ENCODE assay signal across 9 cellular contexts in genomic region chr2:216499641-216500218, GRCh38. TPM values are rescaled to one million over a fixed set of nuclear protein-coding genes. Genes with fewer than 3 reads are reported as not detected.
DNase-seq lines count a peak whose midpoint lies in the region; ATAC-seq, FAIRE-seq and TF ChIP-seq lines count a peak whose summit lies in the region.
"Had no signal": no experiment of that assay in that cellular context is flagged by ENCODE, and none has a peak within 500 bp of the region (broad histone marks: within the 10 kb centered on the region; RNA-seq: fewer than 3 reads in every experiment).

No MANE protein-coding gene starts in this region.

- H3K27ac ChIP-seq in HepG2 (ENCODE audit: extremely low read length, insufficient read depth, low read length) (peak overlapping the region; percentile 89), tibial nerve (peak overlapping the region in 3 of 4 donors; percentile 80 to 89 (median 86))

- TF ChIP-seq CTCF in HepG2 (CRISPR knock-in tag; IDR thresholded peaks at IDR 0.05): no peak
- no peak for TF ChIP-seq CTCF in tibial nerve (IDR thresholded peaks at IDR 0.05)

- no peaks in the 10 kb centered on the region for H3K27me3 Mint-ChIP-seq in activated T-cell treated with anti-CD3 and anti-CD28 coated beads, Interleukin-2, amount 50 U/mL, for 72 hours (ENCODE audit: low read depth)
- H3K27me3 Mint-ChIP-seq in activated naive CD8-positive, alpha-beta T cell treated with anti-CD3 and anti-CD28 coated beads, Interleukin-2, amount 10 ng/mL, durations not matched to agents 7 days and 5 days: no peaks in the 10 kb centered on the region

- CTCF ChIA-PET in HepG2 (lab: Yijun Ruan, JAX; ENCODE audit: low intra/inter-chr PET ratio, low total read pairs): no interaction called here

- BruUV-seq in HepG2 (replicated peaks; lab: Mats Ljungman, UMichigan): no TSS peak

- no peak for TF ChIP-seq RAD21 in HepG2 (CRISPR knock-in tag; IDR thresholded peaks at IDR 0.05)

- DNase-seq in activated T-cell treated with anti-CD3 and anti-CD28 coated beads, Interleukin-2, amount 50 U/mL, for 72 hours: no peak
- DNase-seq in activated T-cell treated with anti-CD3 and anti-CD28 coated beads for 4 hours (no peak), HepG2 (ENCODE audit: low spot score) (no peak), tibial nerve (ENCODE audit: low spot score in 2 of 2) (no peak), NCI-H510A treated with DMSO at 0.1 percent for 48 hours (lab: John Stamatoyannopoulos, UW) (no peak), H4 (ENCODE audit: low spot score) (no peak), NCI-H128 (lab: John Stamatoyannopoulos, UW; ENCODE audit: unreplicated experiment) (no peak)
- DNase-seq in activated naive CD8-positive, alpha-beta T cell treated with anti-CD3 and anti-CD28 coated beads, Interleukin-2, amount 10 ng/mL, durations not matched to agents 7 days and 5 days: no peak

- H3K9me3 Mint-ChIP-seq in activated T-cell treated with anti-CD3 and anti-CD28 coated beads, Interleukin-2, amount 50 U/mL, for 72 hours: no peaks in the 10 kb centered on the region
- H3K9me3 Mint-ChIP-seq in activated naive CD8-positive, alpha-beta T cell treated with anti-CD3 and anti-CD28 coated beads, Interleukin-2, amount 10 ng/mL, durations not matched to agents 7 days and 5 days: no peaks in the 10 kb centered on the region

- no peak for ATAC-seq in activated T-cell treated with anti-CD3 and anti-CD28 coated beads, Interleukin-2, amount 50 U/mL, for 72 hours (replicated peaks in 1 of 2)
- no peak for ATAC-seq in activated naive CD8-positive, alpha-beta T cell treated with anti-CD3 and anti-CD28 coated beads, Interleukin-2, amount 10 ng/mL, durations not matched to agents 7 days and 5 days (ENCODE audit: low read depth)
- no peak for ATAC-seq in HepG2

- H2AFZ ChIP-seq in HepG2 (ENCODE audit: low read length): no peak overlapping the region

- peaks cover 60% of the 10 kb centered on the region for H3K4me1 Mint-ChIP-seq in activated T-cell treated with anti-CD3 and anti-CD28 coated beads, Interleukin-2, amount 50 U/mL, for 72 hours (ENCODE audit: low read depth)
- peaks cover 62% of the 10 kb centered on the region for H3K4me1 Mint-ChIP-seq in activated naive CD8-positive, alpha-beta T cell treated with anti-CD3 and anti-CD28 coated beads, Interleukin-2, amount 10 ng/mL, durations not matched to agents 7 days and 5 days

- H3K27me3 ChIP-seq in HepG2 (ENCODE audit: control insufficient read depth in 1 of 2, insufficient read depth in 2 of 2, low read length in 2 of 2) (peaks cover 0 to 5% of the 10 kb centered on the region in 2 experiments; a peak in 1 of 5 replicates), tibial nerve (no peaks in the 10 kb centered on the region)

- peaks cover 8 to 58% of the 10 kb centered on the region in 2 experiments for H3K36me3 ChIP-seq in HepG2 (replicated peaks in 1 of 2; ENCODE audit: control insufficient read depth in 1 of 2, insufficient read depth in 2 of 2, low read length in 2 of 2)
- H3K36me3 ChIP-seq in tibial nerve: peaks cover 0 to 54% (median 30%) of the 10 kb centered on the region in 3 donors

- peak overlapping the region; percentile 94 for H3K4me2 ChIP-seq in HepG2 (ENCODE audit: low read depth, low read length)

- in situ Hi-C loops in HepG2 (cut with HindIII; ENCODE audit: extremely low pct_ligation_motif_present, low pct_unique_long_range_greater_than_20kb): loop anchor here (25.0 kb wide), 2 partner anchors 838 to 1013 kb away; no protein-coding TSS in a partner anchor

- H3K4me1 ChIP-seq in HepG2 (ENCODE audit: insufficient read depth, low read length): peaks cover 58% of the 10 kb centered on the region
- H3K4me1 ChIP-seq in tibial nerve: peaks cover 0 to 50% (median 13%) of the 10 kb centered on the region in 4 donors

- POLR2A ChIA-PET in activated naive CD8-positive, alpha-beta T cell treated with anti-CD3 and anti-CD28 coated beads, Interleukin-2, amount 10 ng/mL, durations not matched to agents 7 days and 5 days (lab: Charles Lee): interaction anchor here (0.6 kb wide), 1 partner anchor 193 kb away, joined by 3 read pairs; no protein-coding TSS in a partner anchor
- POLR2A ChIA-PET in HepG2 (lab: Yijun Ruan, JAX): no interaction called here

- peak overlapping the region; percentile 91 for H3K27ac Mint-ChIP-seq in activated T-cell treated with anti-CD3 and anti-CD28 coated beads, Interleukin-2, amount 50 U/mL, for 72 hours
- H3K27ac Mint-ChIP-seq in activated naive CD8-positive, alpha-beta T cell treated with anti-CD3 and anti-CD28 coated beads, Interleukin-2, amount 10 ng/mL, durations not matched to agents 7 days and 5 days: peak overlapping the region; percentile 61

- peak overlapping the region; percentile 87 to 94 for H3K4me3 Mint-ChIP-seq in activated T-cell treated with anti-CD3 and anti-CD28 coated beads, Interleukin-2, amount 50 U/mL, for 72 hours
- peak overlapping the region; percentile 99 for H3K4me3 Mint-ChIP-seq in activated naive CD8-positive, alpha-beta T cell treated with anti-CD3 and anti-CD28 coated beads, Interleukin-2, amount 10 ng/mL, durations not matched to agents 7 days and 5 days

- intact Hi-C loops in HepG2 (cut with micrococcal nuclease; ENCODE audit: unreplicated experiment): loop anchor here (5.0 kb wide), 1 partner anchor 387 kb away; no protein-coding TSS in a partner anchor

- peaks cover 25 to 52% of the 10 kb centered on the region in 2 donors for H3K36me3 Mint-ChIP-seq in activated T-cell treated with anti-CD3 and anti-CD28 coated beads, Interleukin-2, amount 50 U/mL, for 72 hours (ENCODE audit: insufficient read depth in 2 of 2)
- H3K36me3 Mint-ChIP-seq in activated naive CD8-positive, alpha-beta T cell treated with anti-CD3 and anti-CD28 coated beads, Interleukin-2, amount 10 ng/mL, durations not matched to agents 7 days and 5 days: peaks cover 60% of the 10 kb centered on the region

- TF ChIP-seq POLR2A in HepG2 (IDR thresholded peaks at IDR 0.05; ENCODE audit: insufficient read depth in 1 of 2, low read depth in 2 of 2, low read length in 2 of 2) (0 out of 4 replicates have a peak, but pooled peaks of 1 of the 2 experiments have one; percentile 9), tibial nerve (IDR thresholded peaks at IDR 0.05) (no peak)

- peaks cover 57% of the 10 kb centered on the region for H4K20me1 ChIP-seq in HepG2 (ENCODE audit: insufficient read depth, low read length)

- H3K9ac ChIP-seq in HepG2 (ENCODE audit: insufficient read depth, low read depth, low read length): peak overlapping the region; percentile 100

- H3K9me3 ChIP-seq in HepG2 (ENCODE audit: low read length) (no peaks in the 10 kb centered on the region), tibial nerve (no peaks in the 10 kb centered on the region)

- H3K79me2 ChIP-seq in HepG2 (ENCODE audit: insufficient read depth, low read length): peaks cover 47% of the 10 kb centered on the region

- TF ChIP-seq EP300 in HepG2 (IDR thresholded peaks at IDR 0.05; ENCODE audit: low read depth in 2 of 2, low read length in 2 of 2): no peak
- TF ChIP-seq EP300 in HepG2 (CRISPR knock-in tag; IDR thresholded peaks at IDR 0.05; ENCODE audit: borderline replicate concordance): no peak
- no peak for TF ChIP-seq EP300 in tibial nerve (IDR thresholded peaks at IDR 0.05)

- WGBS in HepG2 (ENCODE audit: low lambda C conversion rate): 4% methylated on average over 6 of the region's 6 CpGs
- WGBS in tibial nerve, 2 donors: 11 to 22% methylated on average over 6 of the region's 6 CpGs

- no peak for FAIRE-seq in HepG2 (lab: Jason Lieb, UNC)
- FAIRE-seq: G401.6 had no signal

- peak overlapping the region; percentile 86 to 95 (median 92) for H3K4me3 ChIP-seq in HepG2 (replicated peaks in 1 of 3; ENCODE audit: insufficient read depth in 1 of 3, low read depth in 2 of 3, low read length in 3 of 3)
- H3K4me3 ChIP-seq in tibial nerve: peak overlapping the region; percentile 67 to 80 (median 70)

TF ChIP-seq in HepG2, 621 proteins besides CTCF, POLR2A, EP300 and RAD21 (continues in another document):
- TF ChIP-seq SIN3B (IDR thresholded peaks at IDR 0.05; ENCODE audit: low read length) (no peak), ZNF264 (CRISPR knock-in tag; IDR thresholded peaks at IDR 0.05) (0 out of 2 replicates have a peak, but pooled peaks have one; percentile 1), FOSL2 (CRISPR knock-in tag; IDR thresholded peaks at IDR 0.05) (no peak), MIER2 (CRISPR knock-in tag; IDR thresholded peaks at IDR 0.05) (0 out of 2 replicates have a peak, but pooled peaks have one; percentile 14), NR2F1 (CRISPR knock-in tag; IDR thresholded peaks at IDR 0.05) (peak in 1 of 2 experiments; percentile 10; a peak in 1 of 4 replicates)

RNA-seq across cellular contexts. Expression of gene RPL37A, which starts 1.1 kb away (rescaled TPM):
- total RNA-seq in activated T-cell treated with anti-CD3 and anti-CD28 coated beads, Interleukin-2, amount 50 U/mL, for 72 hours: 1,000 to 10,000 TPM; 3,626 to 3,861 TPM
- total RNA-seq in activated naive CD8-positive, alpha-beta T cell treated with anti-CD3 and anti-CD28 coated beads, Interleukin-2, amount 10 ng/mL, durations not matched to agents 7 days and 5 days: 1,000 to 10,000 TPM; 2,315 to 2,375 TPM
- total RNA-seq in HepG2 (2016; rRNA removed; fragmentation: Illumina TruSeq; extraction: Trizol) (6,902 and 7,071 TPM in 2 replicates), tibial nerve (1,000 to 10,000 TPM; 1,138 to 2,228 (median 1,396) TPM)
- 11,484 and 12,287 TPM in 2 replicates for total RNA-seq in HepG2 (2016; cell fraction: cytosol; rRNA removed; fragmentation: Illumina TruSeq; extraction: Trizol; ENCODE audit: low read depth)
- total RNA-seq in HepG2 (2016; cell fraction: insoluble cytoplasmic fraction; rRNA removed; fragmentation: Illumina TruSeq; extraction: Trizol): 6,918 and 7,424 TPM in 2 replicates
- 16,795 and 17,457 TPM in 2 replicates for total RNA-seq in HepG2 (2016; cell fraction: membrane; rRNA removed; fragmentation: Illumina TruSeq; extraction: Trizol)
- total RNA-seq in HepG2 (2016; cell fraction: nucleus; rRNA removed; fragmentation: Illumina TruSeq; extraction: Trizol): 2,427 and 2,707 TPM in 2 replicates
- 7,317 and 7,910 TPM in 2 replicates for polyA plus RNA-seq in HepG2 (2011; rRNA removed)
- 3,435 and 3,576 TPM in 2 replicates for polyA plus RNA-seq in HepG2 (2011; cell fraction: cytosol; rRNA removed)
- 934 and 1,174 TPM in 2 replicates for polyA plus RNA-seq in HepG2 (2011; cell fraction: nucleus; rRNA removed)
- 7,692 and 8,090 TPM in 2 replicates for polyA plus RNA-seq in HepG2 (2012)
- polyA plus RNA-seq in HepG2 (2016; cell fraction: cytosol; fragmentation: Illumina TruSeq; extraction: Trizol; ENCODE audit: low read depth): 11,969 and 13,234 TPM in 2 replicates
- polyA plus RNA-seq in HepG2 (2016; cell fraction: insoluble cytoplasmic fraction; fragmentation: Illumina TruSeq; extraction: Trizol; ENCODE audit: low read depth): 6,005 and 6,067 TPM in 2 replicates
- 14,650 and 14,956 TPM in 2 replicates for polyA plus RNA-seq in HepG2 (2016; cell fraction: membrane; fragmentation: Illumina TruSeq; extraction: Trizol; ENCODE audit: low read depth)
- 4,147 and 4,271 TPM in 2 replicates for polyA plus RNA-seq in HepG2 (2016; cell fraction: nucleus; fragmentation: Illumina TruSeq; extraction: Trizol; ENCODE audit: insufficient read depth, low read depth)
- 537 and 682 TPM in 2 replicates for polyA minus RNA-seq in HepG2 (2011; rRNA and poly(A)+ RNA removed; ENCODE audit: low replicate concordance)
- polyA minus RNA-seq in HepG2 (2011; cell fraction: cytosol; rRNA and poly(A)+ RNA removed): 1,971 TPM in 2 replicates
- polyA minus RNA-seq in HepG2 (2011; cell fraction: nucleus; rRNA and poly(A)+ RNA removed): 601 and 721 TPM in 2 replicates
- 1,506 and 2,054 TPM in 2 replicates for total RNA-seq in H4 (2014; rRNA removed; shearing (Covaris generic))
